Comparison of ENCODE assay signal across 1 cellular context in genomic region chr6:2245954-2246863, GRCh38.
A peak's percentile ranks its signal among the peaks of the same experiment; 100 is the strongest.
TF ChIP-seq lines count a peak whose summit lies in the region.

No MANE protein-coding gene starts in this region.

TF ChIP-seq in HepG2, 621 proteins besides CTCF, POLR2A, EP300 and RAD21 (continued from another document and continues in another):
- TF ChIP-seq PBX3 (CRISPR knock-in tag; IDR thresholded peaks at IDR 0.05; ENCODE audit: borderline replicate concordance) = no peak
- no peak for TF ChIP-seq MTF2 (CRISPR knock-in tag; IDR thresholded peaks at IDR 0.05; ENCODE audit: borderline replicate concordance)
- no peak for TF ChIP-seq SRSF1 (optimal IDR thresholded peaks at IDR 0.05; ENCODE audit: low read depth, low read length)
- TF ChIP-seq TBL1XR1 (IDR thresholded peaks at IDR 0.05; ENCODE audit: borderline replicate concordance, low read length, partially characterized antibody) = no peak
- peak; percentile 31 for TF ChIP-seq ZNF331 (CRISPR knock-in tag; IDR thresholded peaks at IDR 0.05)
- peak; percentile 66; the same call in 1 of the 2 replicates for TF ChIP-seq NFYC (CRISPR knock-in tag; IDR thresholded peaks at IDR 0.05)
- 0 out of 2 replicates have a peak, but pooled peaks have one; percentile 39 for TF ChIP-seq ZNF414 (CRISPR knock-in tag; IDR thresholded peaks at IDR 0.05)
- 0 out of 2 replicates have a peak, but pooled peaks have one; percentile 16 for TF ChIP-seq RCOR2 (CRISPR knock-in tag; IDR thresholded peaks at IDR 0.05)
- peak; percentile 90; the same call in 1 of the 2 replicates for TF ChIP-seq TFAP4 (IDR thresholded peaks at IDR 0.05; ENCODE audit: borderline replicate concordance, low read depth)
- peak; percentile 81 for TF ChIP-seq ZNF878 (CRISPR knock-in tag; IDR thresholded peaks at IDR 0.05)
- TF ChIP-seq ZNF451 (CRISPR knock-in tag; IDR thresholded peaks at IDR 0.05) = 0 out of 2 replicates have a peak, but pooled peaks have one; percentile 28
- TF ChIP-seq HNRNPK (IDR thresholded peaks at IDR 0.05; ENCODE audit: low read depth, low read length, poor library complexity, severe bottlenecking) = no peak
- TF ChIP-seq GPBP1L1 (CRISPR knock-in tag; IDR thresholded peaks at IDR 0.05) = no peak
- no peak for TF ChIP-seq ELF4 (CRISPR knock-in tag; IDR thresholded peaks at IDR 0.05; ENCODE audit: borderline replicate concordance)
- peak; percentile 44; the same call in 1 of the 2 replicates for TF ChIP-seq MYC (CRISPR knock-in tag; IDR thresholded peaks at IDR 0.05; ENCODE audit: borderline replicate concordance)
- no peak for TF ChIP-seq ZFP1 (CRISPR knock-in tag; IDR thresholded peaks at IDR 0.05)
- TF ChIP-seq GZF1 (CRISPR knock-in tag; IDR thresholded peaks at IDR 0.05) = peak; percentile 68; the same call in 1 of the 2 replicates
- no peak for TF ChIP-seq ZFX (CRISPR knock-in tag; IDR thresholded peaks at IDR 0.05; ENCODE audit: low read depth)
- no peak for TF ChIP-seq KLF16 (CRISPR knock-in tag; IDR thresholded peaks at IDR 0.05)
- peak; percentile 94; the same call in 1 of the 2 replicates for TF ChIP-seq SNAI1 (CRISPR knock-in tag; IDR thresholded peaks at IDR 0.05; ENCODE audit: borderline replicate concordance)
- no peak; the same call in 1 of the 2 replicates for TF ChIP-seq ZNF652 (CRISPR knock-in tag; IDR thresholded peaks at IDR 0.05; ENCODE audit: borderline replicate concordance, low read depth)
- TF ChIP-seq EHMT2 (IDR thresholded peaks at IDR 0.05; ENCODE audit: borderline replicate concordance, low read depth, low read length) = no peak
- TF ChIP-seq ZNF589 (CRISPR knock-in tag; conservative IDR thresholded peaks at IDR 0.05) = no peak
- TF ChIP-seq ETS1 (CRISPR knock-in tag; IDR thresholded peaks at IDR 0.05) = no peak
- TF ChIP-seq CCDC6 (CRISPR knock-in tag; IDR thresholded peaks at IDR 0.05) = 0 out of 2 replicates have a peak, but pooled peaks have one; percentile 26
- no peak for TF ChIP-seq ZNF577 (CRISPR knock-in tag; IDR thresholded peaks at IDR 0.05; ENCODE audit: borderline replicate concordance, low read depth)
- peak; percentile 43 to 80; a peak in 2 of 4 replicates for TF ChIP-seq NR2F1 (CRISPR knock-in tag; IDR thresholded peaks at IDR 0.05)
- TF ChIP-seq ZBTB42 (CRISPR knock-in tag; IDR thresholded peaks at IDR 0.05) = no peak
- no peak for TF ChIP-seq SMAD1 (CRISPR knock-in tag; IDR thresholded peaks at IDR 0.05; ENCODE audit: borderline replicate concordance, low read depth)
- no peak for TF ChIP-seq MBNL3 (CRISPR knock-in tag; conservative IDR thresholded peaks at IDR 0.05)
- no peak for TF ChIP-seq ZNF691 (CRISPR knock-in tag; IDR thresholded peaks at IDR 0.05; ENCODE audit: borderline replicate concordance, low read depth)
- no peak for TF ChIP-seq U2AF2 (IDR thresholded peaks at IDR 0.05; ENCODE audit: low read depth, low read length)
- TF ChIP-seq ARID3A (IDR thresholded peaks at IDR 0.05; ENCODE audit: low read depth, low read length) = peak; percentile 14; the same call in 1 of the 2 replicates
- TF ChIP-seq ZNF883 (CRISPR knock-in tag; IDR thresholded peaks at IDR 0.05; ENCODE audit: not compliant biosample characterization) = no peak
- TF ChIP-seq ZIK1 (CRISPR knock-in tag; IDR thresholded peaks at IDR 0.05; ENCODE audit: borderline replicate concordance, low read depth) = no peak
- TF ChIP-seq PAF1 (CRISPR knock-in tag; IDR thresholded peaks at IDR 0.05) = no peak
- no peak for TF ChIP-seq DZIP1 (CRISPR knock-in tag; IDR thresholded peaks at IDR 0.05)
- peak; percentile 81; the same call in 1 of the 2 replicates for TF ChIP-seq ZFP37 (CRISPR knock-in tag; IDR thresholded peaks at IDR 0.05; ENCODE audit: borderline replicate concordance)
- TF ChIP-seq ZNF746 (CRISPR knock-in tag; IDR thresholded peaks at IDR 0.05) = 0 out of 2 replicates have a peak, but pooled peaks have one; percentile 11
- no peak for TF ChIP-seq ZBTB8A (CRISPR knock-in tag; IDR thresholded peaks at IDR 0.05; ENCODE audit: borderline replicate concordance, low read depth)
- TF ChIP-seq ZBTB38 (CRISPR knock-in tag; IDR thresholded peaks at IDR 0.05) = peak; percentile 82
- 0 out of 2 replicates have a peak, but pooled peaks have one; percentile 10 for TF ChIP-seq SMYD3 (CRISPR knock-in tag; IDR thresholded peaks at IDR 0.05)
- no peak for TF ChIP-seq ATAD3A (CRISPR knock-in tag; IDR thresholded peaks at IDR 0.05)
- TF ChIP-seq AHR (CRISPR knock-in tag; IDR thresholded peaks at IDR 0.05) = no peak
- TF ChIP-seq ZNF597 (CRISPR knock-in tag; IDR thresholded peaks at IDR 0.05) = no peak
- TF ChIP-seq ZNF260 (CRISPR knock-in tag; IDR thresholded peaks at IDR 0.05; ENCODE audit: borderline replicate concordance, low read depth) = no peak
- peak; percentile 73 for TF ChIP-seq TBX2 (CRISPR knock-in tag; IDR thresholded peaks at IDR 0.05; ENCODE audit: borderline replicate concordance)
- no peak for TF ChIP-seq ZNF83 (CRISPR knock-in tag; IDR thresholded peaks at IDR 0.05; ENCODE audit: borderline replicate concordance)
- TF ChIP-seq ZNF253 (CRISPR knock-in tag; IDR thresholded peaks at IDR 0.05; ENCODE audit: borderline replicate concordance) = no peak
- no peak for TF ChIP-seq ZNF230 (CRISPR knock-in tag; IDR thresholded peaks at IDR 0.05)
- 0 out of 2 replicates have a peak, but pooled peaks have one; percentile 80 for TF ChIP-seq ZNF576 (CRISPR knock-in tag; IDR thresholded peaks at IDR 0.05)
- TF ChIP-seq RNF2 (conservative IDR thresholded peaks at IDR 0.05; ENCODE audit: low read depth) = no peak; the same call in 1 of the 2 replicates
- peak; percentile 74 for TF ChIP-seq ZBTB34 (CRISPR knock-in tag; IDR thresholded peaks at IDR 0.05)
- TF ChIP-seq FOSL2 (CRISPR knock-in tag; IDR thresholded peaks at IDR 0.05) = peak; percentile 98
